ENCODE assay signal across 8 cellular contexts in the genomic region with DNA sequence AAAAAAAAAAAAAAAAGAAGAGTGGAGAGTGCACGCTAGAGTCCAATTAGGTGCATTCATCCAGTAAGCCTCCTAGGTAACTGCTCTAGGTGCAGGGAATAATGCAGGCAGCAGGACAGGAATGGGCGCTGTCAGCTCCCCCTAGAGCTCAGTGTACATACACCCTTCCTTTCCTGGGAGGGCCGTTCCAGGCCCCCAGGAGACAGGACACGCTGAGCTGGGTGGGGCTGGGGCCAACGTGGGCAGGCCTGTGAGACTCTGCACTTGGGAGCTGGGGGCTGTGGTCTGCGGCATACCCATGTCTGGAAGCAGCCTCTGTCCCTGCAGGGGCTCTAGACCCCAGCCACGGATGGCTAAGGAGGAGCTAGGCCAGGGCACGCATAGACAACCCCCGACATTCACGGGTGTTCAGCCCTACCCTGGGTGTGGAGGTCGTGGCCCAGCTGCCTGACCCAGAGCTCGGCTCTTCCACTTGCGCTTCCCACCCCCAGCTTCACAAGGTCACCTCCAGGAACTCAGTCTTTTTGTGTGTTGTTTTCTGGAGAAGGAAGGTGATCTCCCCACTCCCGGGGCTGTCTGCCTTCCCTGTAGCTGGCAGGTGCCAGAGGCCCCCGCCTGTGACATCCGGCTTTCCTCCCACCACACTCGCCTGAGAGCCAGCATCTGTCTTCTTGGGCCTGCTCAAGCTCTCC. TPM values are rescaled to one million over a fixed set of nuclear protein-coding genes. Genes with fewer than 3 reads are reported as not detected.
DNase-seq lines count a peak whose midpoint lies in the region; ATAC-seq and TF ChIP-seq lines count a peak whose summit lies in the region.

No MANE protein-coding gene starts in this region.

- H3K9me3 ChIP-seq in liver (ENCODE audit: control insufficient read depth in 4 of 4, low read length in 3 of 4) (no peaks in the 10 kb centered on the region), upper lobe of left lung (no peaks in the 10 kb centered on the region)

- in situ Hi-C loops in astrocyte of the cerebellum (cut with HindIII; ENCODE audit: low sequenced_read_pairs) = loop anchor here (10.0 kb wide), 1 partner anchor 255 kb away; the partner anchor contains the start of gene LMF1

- DNase-seq in DMS53 (lab: John Stamatoyannopoulos, UW) (peak; percentile 87), NCI-H2196 (lab: John Stamatoyannopoulos, UW; ENCODE audit: unreplicated experiment) (peak; percentile 33), astrocyte of the cerebellum (ENCODE audit: low read depth) (no peak), upper lobe of left lung (peak in 1 of 2 donors; percentile 39), H4 (ENCODE audit: low spot score) (no peak)

- no peak for TF ChIP-seq POLR2A in upper lobe of left lung (IDR thresholded peaks at IDR 0.05)

- TF ChIP-seq CTCF in astrocyte of the cerebellum (IDR thresholded peaks at IDR 0.05; ENCODE audit: low read depth, low read length, missing control alignments) = peak; percentile 28
- TF ChIP-seq CTCF in liver (IDR thresholded peaks at IDR 0.05; ENCODE audit: low read depth, low read length, missing input control) = no peak
- no peak for TF ChIP-seq CTCF in upper lobe of left lung (IDR thresholded peaks at IDR 0.05)

- H3K27me3 ChIP-seq in liver (ENCODE audit: control insufficient read depth in 4 of 4, insufficient read depth in 4 of 4, low read length in 3 of 4) = no peaks in the 10 kb centered on the region
- H3K27me3 ChIP-seq in upper lobe of left lung = peaks cover 0 to 10% (median 0%) of the 10 kb centered on the region in 4 donors

- peaks cover 0 to 2% (median 0%) of the 10 kb centered on the region in 4 donors for H3K36me3 ChIP-seq in liver (ENCODE audit: control insufficient read depth in 4 of 4, insufficient read depth in 3 of 4, low read depth in 1 of 4, low read length in 3 of 4)
- H3K36me3 ChIP-seq in upper lobe of left lung = peaks cover 0 to 3% (median 0%) of the 10 kb centered on the region in 4 donors

- no peak for TF ChIP-seq EP300 in upper lobe of left lung (IDR thresholded peaks at IDR 0.05)

- H3K9ac ChIP-seq in liver (ENCODE audit: low read depth in 1 of 2, low read length in 2 of 2) = peak overlapping the region in 1 of 2 donors; percentile 87

- H3K27ac ChIP-seq in liver (ENCODE audit: low read depth in 1 of 2, low read length in 2 of 2) (peak overlapping the region in 1 of 2 donors; percentile 84), upper lobe of left lung (peak overlapping the region; percentile 76 to 87 (median 87))

- H3K4me3 ChIP-seq in astrocyte of the cerebellum (ENCODE audit: low read depth, low read length) (peak overlapping the region; percentile 66), liver (ENCODE audit: low read depth in 1 of 3, low read length in 3 of 3) (peak overlapping the region; percentile 73 to 86 (median 82)), upper lobe of left lung (peak overlapping the region in 3 of 4 donors; percentile 75 to 95 (median 90))

- WGBS in liver = 18% methylated on average over 17 of the region's 17 CpGs
- 7% methylated on average over 9 to 16 of the region's 17 CpGs for WGBS in upper lobe of left lung, 2 donors

- peak; percentile 4 for ATAC-seq in GM19467 (IDR thresholded peaks at IDR 0.05; ENCODE audit: unreplicated experiment)
- no peak for ATAC-seq in upper lobe of left lung (ENCODE audit: low FRiP score in 2 of 2)
- no peak for ATAC-seq in activated CD4-positive, CD25-positive, alpha-beta regulatory T cell treated with anti-CD3 and anti-CD28 coated beads, Interleukin-2, amount 50 U/mL, for 24 hours

- TF ChIP-seq RAD21 in liver (IDR thresholded peaks at IDR 0.05) = no peak

- H3K4me1 ChIP-seq in liver (ENCODE audit: control insufficient read depth in 4 of 4, insufficient read depth in 4 of 4, low read length in 3 of 4) = peaks cover 25 to 39% (median 35%) of the 10 kb centered on the region in 4 donors
- peaks cover 28 to 49% (median 42%) of the 10 kb centered on the region in 4 donors for H3K4me1 ChIP-seq in upper lobe of left lung

TF ChIP-seq in liver, 16 proteins besides CTCF, POLR2A, EP300 and RAD21:
- TF ChIP-seq HNF4A (conservative IDR thresholded peaks at IDR 0.05) = no peak
- no peak for TF ChIP-seq REST (IDR thresholded peaks at IDR 0.05)
- TF ChIP-seq ZBTB33 (IDR thresholded peaks at IDR 0.05) = no peak
- TF ChIP-seq JUND (IDR thresholded peaks at IDR 0.05) = no peak
- TF ChIP-seq, protein P1, sequence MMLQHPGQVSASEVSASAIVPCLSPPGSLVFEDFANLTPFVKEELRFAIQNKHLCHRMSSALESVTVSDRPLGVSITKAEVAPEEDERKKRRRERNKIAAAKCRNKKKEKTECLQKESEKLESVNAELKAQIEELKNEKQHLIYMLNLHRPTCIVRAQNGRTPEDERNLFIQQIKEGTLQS (IDR thresholded peaks at IDR 0.05) = no peak
- TF ChIP-seq EGR1 (IDR thresholded peaks at IDR 0.05; ENCODE audit: low read depth in 2 of 2) = no peak
- TF ChIP-seq TAF1 (conservative IDR thresholded peaks at IDR 0.05) = no peak
- no peak for TF ChIP-seq RXRA (IDR thresholded peaks at IDR 0.05)
- TF ChIP-seq FOXA1 (IDR thresholded peaks at IDR 0.05) = no peak
- no peak for TF ChIP-seq FOXA2 (IDR thresholded peaks at IDR 0.05)

RNA-seq across cellular contexts. Expression of gene ANTKMT, which starts 1.0 kb away (rescaled TPM):
- total RNA-seq in liver (10 to 100 TPM; 14.0 to 17.6 TPM), upper lobe of left lung (10 to 100 TPM; 38.7 to 69.7 (median 55.7) TPM)
- polyA plus RNA-seq in liver = 10 to 100 TPM; 21.8 to 29.7 TPM
- total RNA-seq in H4 (2014; rRNA removed; shearing (Covaris generic)) = 10.9 and 22.8 TPM in 2 replicates

RNA-seq across cellular contexts. Expression of gene METRN, which starts 5.0 kb away (rescaled TPM):
- 1 to 10 TPM; 5.9 to 8.3 TPM for total RNA-seq in liver
- 10 to 100 TPM in 1 of 2 donors, 1 to 10 TPM in 1; 4.6 to 22.9 TPM for polyA plus RNA-seq in liver
- 10 to 100 TPM; 22.0 to 56.0 (median 40.8) TPM for total RNA-seq in upper lobe of left lung
- 21.4 and 58.1 TPM in 2 replicates for total RNA-seq in H4 (2014; rRNA removed; shearing (Covaris generic))

RNA-seq across cellular contexts. Expression of gene CCDC78, which starts 6.3 kb away (rescaled TPM):
- total RNA-seq in liver = under 1 TPM; 0.08 to 0.28 TPM
- polyA plus RNA-seq in liver = under 1 TPM in 1 of 2 donors, not detected in 1; 0.05 TPM
- total RNA-seq in upper lobe of left lung = 10 to 100 TPM in 5 of 6 donors, 1 to 10 TPM in 1; 3.5 to 69.1 (median 23.3) TPM
- total RNA-seq in H4 (2014; rRNA removed; shearing (Covaris generic)) = 0.23 TPM in 1 of 2 replicates, not detected in the other

RNA-seq across cellular contexts. Expression of gene HAGHL, which starts 6.9 kb away (rescaled TPM):
- total RNA-seq in liver = 1 to 10 TPM in 1 of 2 donors, under 1 TPM in 1; 0.67 to 1.1 TPM
- polyA plus RNA-seq in liver = under 1 TPM; 0.25 to 0.32 TPM
- total RNA-seq in upper lobe of left lung = 10 to 100 TPM in 5 of 6 donors, 1 to 10 TPM in 1; 4.0 to 43.0 (median 13.5) TPM
- 4.1 and 14.5 TPM in 2 replicates for total RNA-seq in H4 (2014; rRNA removed; shearing (Covaris generic))

RNA-seq across cellular contexts. Expression of gene FBXL16, which starts 14.4 kb away (rescaled TPM):
- total RNA-seq in liver (under 1 TPM in 1 of 2 donors, not detected in 1; under 0.01 TPM), upper lobe of left lung (1 to 10 TPM; 1.0 to 8.1 (median 4.1) TPM)
- polyA plus RNA-seq in liver = under 1 TPM in 1 of 2 donors, not detected in 1; 0.14 TPM
- 1.0 and 2.2 TPM in 2 replicates for total RNA-seq in H4 (2014; rRNA removed; shearing (Covaris generic))

Comparison
In these comparisons a context has a peak if more than half of its experiments do, and no peak if none do; other contexts are left out.
1. DNase-seq: peak in DMS53 (single experiment) and NCI-H2196 (single experiment); none in astrocyte of the cerebellum (single experiment) and H4 (single experiment).
2. Peak in every context shown above with its lines, with median percentiles within 50 percentile points of each other: H3K4me3 ChIP-seq.